Comparison of ENCODE assay signal across 15 cellular contexts in the genomic region with DNA sequence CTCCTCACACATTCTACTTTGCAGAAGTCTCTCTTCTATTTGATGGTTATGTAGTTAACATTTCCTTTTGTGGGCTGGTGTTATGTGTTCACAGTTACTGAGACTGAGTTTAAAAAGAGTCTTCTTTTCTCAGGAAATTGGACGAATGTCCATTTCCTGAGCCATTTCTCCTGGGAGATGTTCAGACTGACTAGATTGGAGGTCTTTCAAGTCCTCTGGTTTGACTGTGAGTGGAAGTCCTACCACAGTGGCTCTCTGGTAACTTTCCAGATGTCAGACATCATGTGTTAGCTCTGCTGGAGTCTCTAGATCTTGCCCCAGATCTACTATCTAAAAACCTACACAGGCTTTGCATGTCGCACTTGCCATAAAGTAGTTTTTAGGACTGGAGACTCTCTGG.
A peak's percentile ranks its signal among the peaks of the same experiment; 100 is the strongest.
DNase-seq lines count a peak whose midpoint lies in the region; ATAC-seq and TF ChIP-seq lines count a peak whose summit lies in the region.
"Had no signal": no experiment of that assay in that cellular context is flagged by ENCODE, and none has a peak within 500 bp of the region (broad histone marks: within the 10 kb centered on the region; RNA-seq: fewer than 3 reads in every experiment).

No MANE protein-coding gene starts in this region.

- peak overlapping the region in 8 of 12 donors; percentile 4 to 81 (median 58) for H3K27ac ChIP-seq in heart left ventricle
- H3K27ac ChIP-seq in mesenchymal stem cell (ENCODE audit: low read length, poor library complexity, severe bottlenecking), result no peak overlapping the region
- no peak overlapping the region for H3K27ac ChIP-seq in aorta (ENCODE audit: low read depth in 1 of 2, low read length in 2 of 2)
- H3K27ac ChIP-seq: A549 had no signal

- no peak overlapping the region for H3K4me2 ChIP-seq in mesenchymal stem cell (ENCODE audit: low read length, poor library complexity, severe bottlenecking)
- H3K4me2 ChIP-seq: A549 had no signal

- DNase-seq in heart left ventricle, result no peak
- DNase-seq in left ventricle myocardium superior, result no peak
- no peak for DNase-seq in mesenchymal stem cell
- peak; percentile 22 for DNase-seq in superior temporal gyrus (ENCODE audit: extremely low spot score)
- no peak for DNase-seq in SHP77 treated with DMSO at 0.1 percent for 48 hours (lab: John Stamatoyannopoulos, UW)
- DNase-seq in AG08395 (ENCODE audit: low spot score), result no peak
- no peak for DNase-seq in aorta
- DNase-seq: CD8-positive, alpha-beta T cell; COR-L47; DMS153; DMS79 treated with DMSO at 0.1 percent for 48 hours; EL; GOT3 had no signal

- H3K9me3 ChIP-seq in heart left ventricle, result peaks cover 0 to 20% (median 15%) of the 10 kb centered on the region in 12 donors
- H3K9me3 ChIP-seq in mesenchymal stem cell (ENCODE audit: control insufficient read depth, low read length), result peaks cover 23% of the 10 kb centered on the region
- peaks cover 4% of the 10 kb centered on the region for H3K9me3 ChIP-seq in aorta (ENCODE audit: control insufficient read depth, low read length)
- H3K9me3 ChIP-seq: HAP-1 had no signal

- H2BK12ac ChIP-seq in mesenchymal stem cell (ENCODE audit: low read length in 2 of 2), result no peak overlapping the region

- H4K8ac ChIP-seq in mesenchymal stem cell (ENCODE audit: low read length), result no peak overlapping the region

- TF ChIP-seq POLR2A in heart left ventricle (IDR thresholded peaks at IDR 0.05), result no peak

- ATAC-seq in heart left ventricle (peak; percentile 14 to 62 (median 56)), left ventricle myocardium superior (peak; percentile 72), aorta (ENCODE audit: low FRiP score) (no peak)
- ATAC-seq: A549; CD8-positive, alpha-beta T cell had no signal

- H2BK5ac ChIP-seq in mesenchymal stem cell (ENCODE audit: low read depth, low read length, poor library complexity, severe bottlenecking), result no peak overlapping the region

- peak overlapping the region; percentile 11 for H3K9ac ChIP-seq in mesenchymal stem cell (ENCODE audit: low read length)

- H2BK120ac ChIP-seq in mesenchymal stem cell (ENCODE audit: low read depth, low read length), result no peak overlapping the region

- H3K18ac ChIP-seq in mesenchymal stem cell (ENCODE audit: low read depth in 1 of 2, low read length in 2 of 2), result no peak overlapping the region

- H2AFZ ChIP-seq in mesenchymal stem cell (ENCODE audit: low read depth, low read length), result no peak overlapping the region

- no peak overlapping the region for H2BK15ac ChIP-seq in mesenchymal stem cell (ENCODE audit: low read depth, poor library complexity, severe bottlenecking)

- no peak overlapping the region for H2AK5ac ChIP-seq in mesenchymal stem cell (ENCODE audit: low read length, severe bottlenecking)

- H3K23ac ChIP-seq in mesenchymal stem cell (ENCODE audit: low read length in 2 of 2), result no peak overlapping the region

- WGBS in heart left ventricle, 4 donors, result 45 to 56% (median 50%) methylated on average over 2 of the region's 2 CpGs
- 76% methylated on average over 2 of the region's 2 CpGs for WGBS in mesenchymal stem cell
- 45 to 50% methylated on average over 2 of the region's 2 CpGs for WGBS in aorta, 2 donors

- no peak overlapping the region for H3K4me3 ChIP-seq in heart left ventricle
- no peak overlapping the region for H3K4me3 ChIP-seq in mesenchymal stem cell (ENCODE audit: insufficient read depth in 1 of 2, low read depth in 1 of 2, low read length in 2 of 2)
- H3K4me3 ChIP-seq in aorta (ENCODE audit: low read length in 2 of 2), result no peak overlapping the region
- H3K4me3 ChIP-seq: A549, HAP-1 had no signal

- intact Hi-C loops in heart left ventricle (cut with DNase I), result no loop called here
- intact Hi-C loops in left ventricle myocardium superior (cut with micrococcal nuclease), result no loop called here
- intact Hi-C loops in aorta (cut with DNase I), result no loop called here

- H3K4ac ChIP-seq in mesenchymal stem cell (ENCODE audit: low read depth in 1 of 2, low read length in 2 of 2), result no peak overlapping the region

- H3K14ac ChIP-seq in mesenchymal stem cell (ENCODE audit: low read length in 2 of 2), result no peak overlapping the region

- no peaks in the 10 kb centered on the region for H3K36me3 ChIP-seq in heart left ventricle
- H3K36me3 ChIP-seq in mesenchymal stem cell (ENCODE audit: control insufficient read depth in 1 of 2, insufficient read depth in 2 of 2, low read depth in 1 of 2, low read length in 2 of 2), result no peaks in the 10 kb centered on the region
- no peaks in the 10 kb centered on the region for H3K36me3 ChIP-seq in aorta (ENCODE audit: control insufficient read depth in 1 of 2, insufficient read depth in 2 of 2, low read length in 1 of 2)
- H3K36me3 ChIP-seq: HAP-1 had no signal

- no peak for TF ChIP-seq CTCF in heart left ventricle (IDR thresholded peaks at IDR 0.05)

- H3K27me3 ChIP-seq in heart left ventricle (peaks cover 0 to 4% (median 0%) of the 10 kb centered on the region in 9 donors), mesenchymal stem cell (ENCODE audit: control insufficient read depth in 1 of 2, insufficient read depth in 1 of 2, low read length in 2 of 2) (no peaks in the 10 kb centered on the region), aorta (ENCODE audit: control insufficient read depth in 1 of 2, insufficient read depth in 2 of 2, low read length in 1 of 2) (peaks cover 0 to 1% of the 10 kb centered on the region in 2 donors)

- no peak overlapping the region for H4K91ac ChIP-seq in mesenchymal stem cell (ENCODE audit: low read length)

- no peaks in the 10 kb centered on the region for H3K79me1 ChIP-seq in mesenchymal stem cell (replicated peaks; ENCODE audit: low read length, poor library complexity, severe bottlenecking)

- H3K4me1 ChIP-seq in heart left ventricle, result peaks cover 0 to 9% (median 0%) of the 10 kb centered on the region in 12 donors
- H3K4me1 ChIP-seq in mesenchymal stem cell (ENCODE audit: control insufficient read depth, insufficient read depth, low read depth, low read length), result no peaks in the 10 kb centered on the region
- no peaks in the 10 kb centered on the region for H3K4me1 ChIP-seq in aorta (ENCODE audit: control insufficient read depth in 1 of 2, insufficient read depth in 2 of 2, low read length in 2 of 2)
- H3K4me1 ChIP-seq: A549, HAP-1 had no signal

Comparison
In these comparisons a context has a peak if more than half of its experiments do, and no peak if none do; other contexts are left out.
1. H3K27ac ChIP-seq: peak in heart left ventricle (8 of 12); none in mesenchymal stem cell (single experiment) and aorta (0 of 2).